13 cellular contexts compared by ENCODE assay signal in genomic region chr2:103991591-103991990, GRCh38.
DNase-seq lines count a peak whose midpoint lies in the region; ATAC-seq and TF ChIP-seq lines count a peak whose summit lies in the region.
"Had no signal": no experiment of that assay in that cellular context is flagged by ENCODE, and none has a peak within 500 bp of the region (broad histone marks: within the 10 kb centered on the region; RNA-seq: fewer than 3 reads in every experiment).

No MANE protein-coding gene starts in this region.

- H3K27me3 ChIP-seq in PC-3 (ENCODE audit: low read length) (peaks cover 6% of the 10 kb centered on the region; the same call in 1 of the 2 replicates), kidney epithelial cell (ENCODE audit: control insufficient read depth, insufficient read depth, low read length) (no peaks in the 10 kb centered on the region)

- intact Hi-C loops in PC-3 (cut with micrococcal nuclease), result no loop called here

- H3K79me2 ChIP-seq in PC-3 (ENCODE audit: low read length), result no peaks in the 10 kb centered on the region

- TF ChIP-seq CTCF in C4-2B (conservative IDR thresholded peaks at IDR 0.05) (peak; percentile 45), PC-3 (conservative IDR thresholded peaks at IDR 0.05; ENCODE audit: low read depth, low read length) (peak; percentile 50), kidney epithelial cell (IDR thresholded peaks at IDR 0.05; ENCODE audit: insufficient read depth, low read length, poor library complexity, severe bottlenecking) (peak; percentile 44)

- H3K9ac ChIP-seq in PC-3 (ENCODE audit: low read length), result no peak overlapping the region
- H3K9ac ChIP-seq: GM23248 had no signal

- no TSS peak for BruUV-seq in PC-3 (replicated peaks; lab: Mats Ljungman, UMichigan)

- no peak overlapping the region for H2AFZ ChIP-seq in PC-3 (ENCODE audit: low read length)
- H2AFZ ChIP-seq: GM23248 had no signal

- H3K4me1 ChIP-seq in PC-3 (ENCODE audit: insufficient read depth, low read length), result no peaks in the 10 kb centered on the region

- no peaks in the 10 kb centered on the region for H4K20me1 ChIP-seq in PC-3 (ENCODE audit: low read length)

- H3K9me3 ChIP-seq in PC-3 (ENCODE audit: low read length), result no peaks in the 10 kb centered on the region

- H3K36me3 ChIP-seq in PC-3 (ENCODE audit: low read depth, low read length) (no peaks in the 10 kb centered on the region), kidney epithelial cell (ENCODE audit: control insufficient read depth, insufficient read depth, low read length) (no peaks in the 10 kb centered on the region)

- no peak overlapping the region for H3K4me3 ChIP-seq in PC-3 (ENCODE audit: low read length)
- no peak overlapping the region for H3K4me3 ChIP-seq in kidney epithelial cell (ENCODE audit: low read depth, low read length)
- H3K4me3 ChIP-seq: GM23248 had no signal

- H3K9me2 ChIP-seq in PC-3 (replicated peaks; ENCODE audit: low read length), result no peaks in the 10 kb centered on the region

- ATAC-seq in PC-3, result no peak

- DNase-seq in H4 (ENCODE audit: low spot score) (peak; percentile 5), PC-3 (peak; percentile 6), kidney epithelial cell (ENCODE audit: low read depth) (no peak), NCI-H2227 treated with DMSO at 0.1 percent for 48 hours (lab: John Stamatoyannopoulos, UW) (no peak), NCI-H146 treated with DMSO at 0.1 percent for 48 hours (lab: John Stamatoyannopoulos, UW; ENCODE audit: unreplicated experiment) (no peak), NCI-H774 (lab: John Stamatoyannopoulos, UW) (no peak), NCI-H2107 treated with DMSO at 0.1 percent for 48 hours (lab: John Stamatoyannopoulos, UW; ENCODE audit: unreplicated experiment) (no peak)
- DNase-seq: activated CD8-positive, alpha-beta memory T cell treated with anti-CD3 and anti-CD28 coated beads, Interleukin-2, amount 50 U/mL, for 48 hours; cortex of kidney; GM23248; NCI-H2107; RPMI8226 had no signal

- H3K4me2 ChIP-seq in PC-3 (ENCODE audit: low read length), result no peak overlapping the region

- CTCF ChIA-PET in PC-3 (lab: Charles Lee), result no interaction called here

- POLR2A ChIA-PET in PC-3 (lab: Charles Lee; ENCODE audit: unreplicated experiment), result no interaction called here

- H3K27ac ChIP-seq in C4-2B, result no peak overlapping the region
- no peak overlapping the region for H3K27ac ChIP-seq in PC-3 (ENCODE audit: low read length)
- H3K27ac ChIP-seq: GM23248 had no signal

- H3F3A ChIP-seq in PC-3 (ENCODE audit: low read length, unreplicated experiment), result no peaks in the 10 kb centered on the region

Comparison
In these comparisons a context has a peak if more than half of its experiments do, and no peak if none do; other contexts are left out.
1. DNase-seq: peak in H4 (single experiment) and PC-3 (single experiment); none in kidney epithelial cell (single experiment), NCI-H2227 treated with DMSO at 0.1 percent for 48 hours (single experiment), NCI-H146 treated with DMSO at 0.1 percent for 48 hours (single experiment), NCI-H774 (single experiment) and NCI-H2107 treated with DMSO at 0.1 percent for 48 hours (single experiment).
2. Peak in every context shown above with its lines, with median percentiles within 50 percentile points of each other: CTCF ChIP-seq.